In genomic region chr1:1066403-1067283, GRCh38 we compare ENCODE assay signal across 18 cellular contexts. TPM values are rescaled to one million over a fixed set of nuclear protein-coding genes. Genes with fewer than 3 reads are reported as not detected.
A peak's percentile ranks its signal among the peaks of the same experiment; 100 is the strongest.
DNase-seq lines count a peak whose midpoint lies in the region; ATAC-seq and TF ChIP-seq lines count a peak whose summit lies in the region.
"Had no signal": no experiment of that assay in that cellular context is flagged by ENCODE, and none has a peak within 500 bp of the region (broad histone marks: within the 10 kb centered on the region; RNA-seq: fewer than 3 reads in every experiment).

No MANE protein-coding gene starts in this region.

- no peak overlapping the region for H3K9ac ChIP-seq in Karpas-422 (ENCODE audit: low read length)

- H3K4me3 ChIP-seq in HEK293 (ENCODE audit: low read depth, low read length) = no peak overlapping the region
- no peak overlapping the region for H3K4me3 ChIP-seq in Karpas-422 (ENCODE audit: low read length)

- no peak overlapping the region for H3K4me2 ChIP-seq in Karpas-422 (ENCODE audit: low read depth, low read length, poor library complexity, severe bottlenecking)

- POLR2A ChIA-PET in HEK293 (lab: Yijun Ruan, JAX) = no interaction called here

- no peak for TF ChIP-seq CTCF in HEK293 (tag by site-specific recombination; IDR thresholded peaks at IDR 0.05)

- no peak overlapping the region for H2AFZ ChIP-seq in Karpas-422 (ENCODE audit: low read length)

- H3K27me3 Mint-ChIP-seq in activated naive CD8-positive, alpha-beta T cell treated with anti-CD3 and anti-CD28 coated beads for 36 hours = no peaks in the 10 kb centered on the region
- H3K27me3 Mint-ChIP-seq in activated naive CD8-positive, alpha-beta T cell treated with anti-CD3 and anti-CD28 coated beads, Interleukin-2, amount 50 U/mL, for 24 hours = peaks cover 2% of the 10 kb centered on the region
- H3K27me3 Mint-ChIP-seq: activated B cell treated with CpG ODN at 0.5 μM for 24 hours had no signal

- no peak overlapping the region for H3K27ac Mint-ChIP-seq in activated naive CD8-positive, alpha-beta T cell treated with anti-CD3 and anti-CD28 coated beads for 36 hours
- no peak overlapping the region for H3K27ac Mint-ChIP-seq in activated naive CD8-positive, alpha-beta T cell treated with anti-CD3 and anti-CD28 coated beads, Interleukin-2, amount 50 U/mL, for 24 hours
- H3K27ac Mint-ChIP-seq: endodermal cell had no signal

- H3K36me3 ChIP-seq in HEK293 (ENCODE audit: control insufficient read depth in 2 of 2, insufficient read depth in 1 of 2, low read length in 2 of 2) = no peaks in the 10 kb centered on the region
- no peaks in the 10 kb centered on the region for H3K36me3 ChIP-seq in Karpas-422 (ENCODE audit: insufficient read depth, low read length)

- H3K9me2 ChIP-seq in Karpas-422 (replicated peaks; ENCODE audit: insufficient read depth, low read length) = no peaks in the 10 kb centered on the region

- H3K9me3 ChIP-seq in HEK293 (ENCODE audit: control insufficient read depth, insufficient read depth, low read depth, low read length) (no peaks in the 10 kb centered on the region), Karpas-422 (ENCODE audit: low read length) (no peaks in the 10 kb centered on the region)
- H3K9me3 ChIP-seq: psoas muscle had no signal

- DNase-seq in activated naive CD8-positive, alpha-beta T cell treated with anti-CD3 and anti-CD28 coated beads for 36 hours = peak; percentile 48
- no peak for DNase-seq in activated naive CD8-positive, alpha-beta T cell treated with anti-CD3 and anti-CD28 coated beads, Interleukin-2, amount 50 U/mL, for 24 hours
- DNase-seq in activated T-cell treated with anti-CD3 and anti-CD28 coated beads, Interleukin-2, amount 50 U/mL, for 48 hours = peak; percentile 60
- peak; percentile 46 for DNase-seq in stimulated activated CD8-positive, alpha-beta memory T cell treated with anti-CD3 and anti-CD28 coated beads, Interleukin-4, amount 100 ng/mL, for 48 hours
- no peak for DNase-seq in amygdala (lab: John Stamatoyannopoulos, UW)
- no peak for DNase-seq in Karpas-422
- DNase-seq: activated B cell treated with CpG ODN at 0.5 μM for 24 hours, DND-41, endodermal cell, GOT3, naive B cell, psoas muscle, substantia nigra had no signal

- peaks cover 11% of the 10 kb centered on the region for H3K36me3 Mint-ChIP-seq in activated naive CD8-positive, alpha-beta T cell treated with anti-CD3 and anti-CD28 coated beads for 36 hours
- no peaks in the 10 kb centered on the region for H3K36me3 Mint-ChIP-seq in activated naive CD8-positive, alpha-beta T cell treated with anti-CD3 and anti-CD28 coated beads, Interleukin-2, amount 50 U/mL, for 24 hours (ENCODE audit: low read depth)
- H3K36me3 Mint-ChIP-seq: naive B cell had no signal

- no peaks in the 10 kb centered on the region for H3K79me2 ChIP-seq in Karpas-422 (ENCODE audit: low read length)

- no peaks in the 10 kb centered on the region for H3K9me3 Mint-ChIP-seq in activated naive CD8-positive, alpha-beta T cell treated with anti-CD3 and anti-CD28 coated beads for 36 hours
- H3K9me3 Mint-ChIP-seq in activated naive CD8-positive, alpha-beta T cell treated with anti-CD3 and anti-CD28 coated beads, Interleukin-2, amount 50 U/mL, for 24 hours = no peaks in the 10 kb centered on the region
- H3K9me3 Mint-ChIP-seq: activated B cell treated with CpG ODN at 0.5 μM for 24 hours, endodermal cell, naive B cell had no signal

- no peaks in the 10 kb centered on the region for H3K4me1 ChIP-seq in HEK293 (ENCODE audit: control insufficient read depth, insufficient read depth, low read length)
- H3K4me1 ChIP-seq in Karpas-422 (ENCODE audit: low read length) = peaks cover 5% of the 10 kb centered on the region

- H3K4me3 Mint-ChIP-seq in activated naive CD8-positive, alpha-beta T cell treated with anti-CD3 and anti-CD28 coated beads for 36 hours = no peak overlapping the region
- no peak overlapping the region for H3K4me3 Mint-ChIP-seq in activated naive CD8-positive, alpha-beta T cell treated with anti-CD3 and anti-CD28 coated beads, Interleukin-2, amount 50 U/mL, for 24 hours
- H3K4me3 Mint-ChIP-seq: endodermal cell had no signal

- H3K4me1 Mint-ChIP-seq in activated naive CD8-positive, alpha-beta T cell treated with anti-CD3 and anti-CD28 coated beads for 36 hours = peaks cover 25% of the 10 kb centered on the region
- H3K4me1 Mint-ChIP-seq in activated naive CD8-positive, alpha-beta T cell treated with anti-CD3 and anti-CD28 coated beads, Interleukin-2, amount 50 U/mL, for 24 hours = peaks cover 29% of the 10 kb centered on the region
- H3K4me1 Mint-ChIP-seq: endodermal cell had no signal

- no peak overlapping the region for H3K27ac ChIP-seq in HEK293 (ENCODE audit: extremely low read depth, low read depth, low read length)
- H3K27ac ChIP-seq in Karpas-422 (ENCODE audit: low read length) = no peak overlapping the region
- H3K27ac ChIP-seq: psoas muscle had no signal

- H3K27me3 ChIP-seq in Karpas-422 (ENCODE audit: low read length) = no peaks in the 10 kb centered on the region

- H4K20me1 ChIP-seq in Karpas-422 (ENCODE audit: insufficient read depth, low read depth, low read length) = peaks cover 6% of the 10 kb centered on the region; the same call in 1 of the 2 replicates

- ATAC-seq in activated naive CD8-positive, alpha-beta T cell treated with anti-CD3 and anti-CD28 coated beads, Interleukin-2, amount 50 U/mL, for 24 hours = no peak
- no peak for ATAC-seq in GM21825 (IDR thresholded peaks at IDR 0.05; ENCODE audit: unreplicated experiment)
- ATAC-seq: psoas muscle had no signal

- CTCF ChIA-PET in HEK293 (lab: Yijun Ruan, JAX) = interaction anchor here (0.7 to 1.4 kb wide), 2 partner anchors 35 to 225 kb away, joined by 3 read pairs; no protein-coding TSS in a partner anchor

TF ChIP-seq in HEK293, 187 proteins besides CTCF, POLR2A, EP300 and RAD21 (continues in another document):
- TF ChIP-seq GLIS1 (tag by site-specific recombination; IDR thresholded peaks at IDR 0.05) (0 out of 2 replicates have a peak, but pooled peaks have one; percentile 8), ZFHX2 (tag by site-specific recombination; conservative IDR thresholded peaks at IDR 0.05) (0 out of 2 replicates have a peak, but pooled peaks have one; percentile 28), HOXD13 (CRISPR knock-in tag; IDR thresholded peaks at IDR 0.05; ENCODE audit: borderline replicate concordance) (no peak), ZBTB6 (tag by site-specific recombination; IDR thresholded peaks at IDR 0.05) (0 out of 2 replicates have a peak, but pooled peaks have one; percentile 60), KLF8 (tag by site-specific recombination; IDR thresholded peaks at IDR 0.05) (peak; percentile 38; the same call in 1 of the 2 replicates), EGR2 (tag by site-specific recombination; IDR thresholded peaks at IDR 0.05; ENCODE audit: low read depth) (no peak), ZBTB49 (tag by site-specific recombination; IDR thresholded peaks at IDR 0.05; ENCODE audit: low read depth) (no peak)

RNA-seq across cellular contexts. Expression of gene RNF223, which starts 7.5 kb away (rescaled TPM):
- not detected for total RNA-seq in activated naive CD8-positive, alpha-beta T cell treated with anti-CD3 and anti-CD28 coated beads for 36 hours
- not detected in 2 replicates for total RNA-seq in Karpas-422 (2014; rRNA removed; shearing (Covaris generic); ENCODE audit: low replicate concordance)
- total RNA-seq: activated B cell treated with CpG ODN at 0.5 μM for 24 hours, cerebellum, endodermal cell, HT1080, psoas muscle, RPMI7951 had no signal

RNA-seq across cellular contexts. Expression of gene AGRN, which starts 46.7 kb away (rescaled TPM):
- total RNA-seq in activated naive CD8-positive, alpha-beta T cell treated with anti-CD3 and anti-CD28 coated beads for 36 hours = 10 to 100 TPM; 30.4 to 30.5 TPM
- total RNA-seq in Karpas-422 (2014; rRNA removed; shearing (Covaris generic); ENCODE audit: low replicate concordance) = 2.4 and 8.4 TPM in 2 replicates

RNA-seq across cellular contexts. Expression of gene C1orf159, which starts 49.2 kb away (rescaled TPM):
- 10 to 100 TPM; 18.9 to 19.0 TPM for total RNA-seq in activated naive CD8-positive, alpha-beta T cell treated with anti-CD3 and anti-CD28 coated beads for 36 hours
- 10.2 and 10.4 TPM in 2 replicates for total RNA-seq in Karpas-422 (2014; rRNA removed; shearing (Covaris generic); ENCODE audit: low replicate concordance)

RNA-seq across cellular contexts. Expression of gene ISG15, which starts 53.3 kb away (rescaled TPM):
- total RNA-seq in activated naive CD8-positive, alpha-beta T cell treated with anti-CD3 and anti-CD28 coated beads for 36 hours = 10 to 100 TPM; 71.7 to 78.4 TPM
- total RNA-seq in Karpas-422 (2014; rRNA removed; shearing (Covaris generic); ENCODE audit: low replicate concordance) = 102 and 127 TPM in 2 replicates

Comparison
In these comparisons a context has a peak if more than half of its experiments do, and no peak if none do; other contexts are left out.
1. DNase-seq: peak in activated naive CD8-positive, alpha-beta T cell treated with anti-CD3 and anti-CD28 coated beads for 36 hours (single experiment), activated T-cell treated with anti-CD3 and anti-CD28 coated beads, Interleukin-2, amount 50 U/mL, for 48 hours (2 of 2) and stimulated activated CD8-positive, alpha-beta memory T cell treated with anti-CD3 and anti-CD28 coated beads, Interleukin-4, amount 100 ng/mL, for 48 hours (single experiment); none in activated naive CD8-positive, alpha-beta T cell treated with anti-CD3 and anti-CD28 coated beads, Interleukin-2, amount 50 U/mL, for 24 hours (single experiment), amygdala (0 of 56) and Karpas-422 (single experiment).